In genomic region chr1:67500413-67500959, GRCh38 we compare ENCODE assay signal across 8 cellular contexts.
DNase-seq lines count a peak whose midpoint lies in the region; ATAC-seq and TF ChIP-seq lines count a peak whose summit lies in the region.

No MANE protein-coding gene starts in this region.

- H3K9ac ChIP-seq in iPS-20b (ENCODE audit: low read depth, low read length), result no peak overlapping the region

- TF ChIP-seq CTCF in AG09319 (IDR thresholded peaks at IDR 0.05; ENCODE audit: low read depth, low read length) (peak; percentile 100), body of pancreas (IDR thresholded peaks at IDR 0.05) (peak; percentile 94 to 99 (median 96))

- intact Hi-C loops in body of pancreas (cut with DNase I), result loop anchor here (5.0 kb wide), 1 partner anchor 148 kb away; no protein-coding TSS in a partner anchor

- 1 to 3% methylated on average over 12 to 18 of the region's 18 CpGs for WGBS in body of pancreas, 2 donors

- H3K27me3 ChIP-seq in body of pancreas, result no peaks in the 10 kb centered on the region
- H3K27me3 ChIP-seq in iPS-20b (ENCODE audit: insufficient read depth, low read length), result peaks cover 29% of the 10 kb centered on the region

- H3K4me3 ChIP-seq in body of pancreas, result no peak overlapping the region
- peak overlapping the region; percentile 16; the same call in 1 of the 2 replicates for H3K4me3 ChIP-seq in iPS-20b (ENCODE audit: low read length)

- ATAC-seq in GM18873 (IDR thresholded peaks at IDR 0.05; ENCODE audit: low FRiP score, unreplicated experiment) (peak; percentile 99), HG03103 (IDR thresholded peaks at IDR 0.05; ENCODE audit: low read depth, unreplicated experiment) (peak; percentile 98), body of pancreas (peak; percentile 99)

- no peak for TF ChIP-seq POLR2A in body of pancreas (IDR thresholded peaks at IDR 0.05)

- no peaks in the 10 kb centered on the region for H3K36me3 ChIP-seq in body of pancreas (replicated peaks in 1 of 2; ENCODE audit: insufficient read depth in 1 of 2, low read depth in 2 of 2)
- H3K36me3 ChIP-seq in iPS-20b (ENCODE audit: insufficient read depth, low read depth, low read length), result no peaks in the 10 kb centered on the region

- no peak overlapping the region for H3K27ac ChIP-seq in body of pancreas
- no peak overlapping the region for H3K27ac ChIP-seq in iPS-20b (ENCODE audit: low read length)

- H3K9me3 ChIP-seq in body of pancreas (no peaks in the 10 kb centered on the region), iPS-20b (ENCODE audit: insufficient read depth, low read depth, low read length) (no peaks in the 10 kb centered on the region)

- no peaks in the 10 kb centered on the region for H3K4me1 ChIP-seq in body of pancreas
- H3K4me1 ChIP-seq in iPS-20b (ENCODE audit: insufficient read depth, low read length), result no peaks in the 10 kb centered on the region

- peak; percentile 57 for DNase-seq in AG09319 (ENCODE audit: extremely low read depth, low read depth)
- DNase-seq in NCI-H2107 treated with DMSO at 0.1 percent for 48 hours (lab: John Stamatoyannopoulos, UW; ENCODE audit: unreplicated experiment), result peak; percentile 73
- DNase-seq in UCSD-AML1 (lab: John Stamatoyannopoulos, UW; ENCODE audit: unreplicated experiment), result peak; percentile 80
- DNase-seq in body of pancreas, result peak; percentile 87 to 92 (median 88)
- DNase-seq in stimulated activated CD4-positive, alpha-beta T cell treated with anti-CD3 and anti-CD28 coated beads, Interleukin-12 subunit alpha, Interleukin-12 subunit beta, amount 100 ng/mL, for 24 hours (ENCODE audit: low read depth in 2 of 2), result peak; percentile 75 to 88
